10 cellular contexts compared by ENCODE assay signal in the genomic region with DNA sequence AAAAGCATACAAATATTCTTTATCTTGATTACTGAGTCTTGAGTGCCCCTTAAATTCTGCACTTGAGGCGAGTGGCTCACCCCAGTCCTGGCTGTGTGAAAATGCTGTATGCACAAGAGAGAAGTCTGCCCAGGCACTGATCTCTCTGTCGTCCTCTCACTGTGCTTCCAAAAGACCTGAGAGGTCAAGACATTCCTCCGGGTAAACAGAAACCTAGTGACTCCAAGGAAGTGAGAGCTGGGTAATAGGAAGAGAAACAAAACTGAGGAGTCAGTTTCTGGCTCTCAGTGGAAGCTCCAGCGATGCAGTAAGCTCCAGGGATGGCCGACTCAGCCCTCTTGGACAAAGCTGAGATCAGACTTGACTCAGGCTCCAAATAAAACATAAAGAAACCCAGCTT.
A peak's percentile ranks its signal among the peaks of the same experiment; 100 is the strongest.
DNase-seq lines count a peak whose midpoint lies in the region; ATAC-seq and TF ChIP-seq lines count a peak whose summit lies in the region.
"Had no signal": no experiment of that assay in that cellular context is flagged by ENCODE, and none has a peak within 500 bp of the region (broad histone marks: within the 10 kb centered on the region; RNA-seq: fewer than 3 reads in every experiment).

No MANE protein-coding gene starts in this region.

- H3K36me3 Mint-ChIP-seq in HFFc6 (ENCODE audit: low read depth) = 0 out of 2 replicates have a peak, but pooled peaks cover 22% of the 10 kb centered on the region
- peaks cover 0 to 41% (median 0%) of the 10 kb centered on the region in 3 donors for H3K36me3 Mint-ChIP-seq in naive thymus-derived CD8-positive, alpha-beta T cell

- POLR2A ChIA-PET in naive thymus-derived CD8-positive, alpha-beta T cell (lab: Charles Lee) = interaction anchor here (1.0 kb wide), 1 partner anchor 8 kb away, joined by 3 read pairs; no protein-coding TSS in a partner anchor

- H3K4me3 Mint-ChIP-seq in HFFc6 = peak overlapping the region; percentile 74
- peak overlapping the region in 7 of 10 donors; percentile 0 to 59 (median 49) for H3K4me3 Mint-ChIP-seq in naive thymus-derived CD8-positive, alpha-beta T cell
- H3K4me3 Mint-ChIP-seq: activated naive CD8-positive, alpha-beta T cell treated with anti-CD3 and anti-CD28 coated beads, Interleukin-2, amount 10 ng/mL, durations not matched to agents 7 days and 5 days had no signal

- H3K9me3 Mint-ChIP-seq in HFFc6 = no peaks in the 10 kb centered on the region
- H3K9me3 Mint-ChIP-seq in naive thymus-derived CD8-positive, alpha-beta T cell = no peaks in the 10 kb centered on the region
- H3K9me3 Mint-ChIP-seq: activated naive CD8-positive, alpha-beta T cell treated with anti-CD3 and anti-CD28 coated beads, Interleukin-2, amount 10 ng/mL, durations not matched to agents 7 days and 5 days had no signal

- DNase-seq in CD1c-positive myeloid dendritic cell (ENCODE audit: extremely low spot score) (peak; percentile 63), HFFc6 (peak; percentile 42), dermis blood vessel endothelial cell (peak; percentile 32), NCI-H2029 (lab: John Stamatoyannopoulos, UW) (no peak), SW480 (ENCODE audit: low spot score) (no peak), NCI-H2196 (lab: John Stamatoyannopoulos, UW; ENCODE audit: unreplicated experiment) (no peak)
- no peak for DNase-seq in naive thymus-derived CD8-positive, alpha-beta T cell
- no peak for DNase-seq in activated CD4-positive, alpha-beta T cell treated with anti-CD3 and anti-CD28 coated beads for 48 hours
- DNase-seq: activated naive CD8-positive, alpha-beta T cell treated with anti-CD3 and anti-CD28 coated beads, Interleukin-2, amount 10 ng/mL, durations not matched to agents 7 days and 5 days; NCI-H1105 had no signal

- H3K27me3 Mint-ChIP-seq in HFFc6 (ENCODE audit: insufficient read depth) = peaks cover 3% of the 10 kb centered on the region
- no peaks in the 10 kb centered on the region for H3K27me3 Mint-ChIP-seq in naive thymus-derived CD8-positive, alpha-beta T cell
- H3K27me3 Mint-ChIP-seq: activated naive CD8-positive, alpha-beta T cell treated with anti-CD3 and anti-CD28 coated beads, Interleukin-2, amount 10 ng/mL, durations not matched to agents 7 days and 5 days had no signal

- no peak for ATAC-seq in naive thymus-derived CD8-positive, alpha-beta T cell

- H3K4me1 Mint-ChIP-seq in HFFc6 (ENCODE audit: low read depth) = peaks cover 83% of the 10 kb centered on the region
- peaks cover 57 to 93% (median 86%) of the 10 kb centered on the region in 4 donors for H3K4me1 Mint-ChIP-seq in naive thymus-derived CD8-positive, alpha-beta T cell

- no peak for TF ChIP-seq CTCF in HFFc6 (IDR thresholded peaks at IDR 0.05)

- H3K27ac Mint-ChIP-seq in HFFc6 = peak overlapping the region; percentile 86
- H3K27ac Mint-ChIP-seq in naive thymus-derived CD8-positive, alpha-beta T cell = peak overlapping the region in 9 of 10 donors; percentile 22 to 89 (median 74)
- H3K27ac Mint-ChIP-seq: activated naive CD8-positive, alpha-beta T cell treated with anti-CD3 and anti-CD28 coated beads, Interleukin-2, amount 10 ng/mL, durations not matched to agents 7 days and 5 days had no signal

Comparison
In these comparisons a context has a peak if more than half of its experiments do, and no peak if none do; other contexts are left out.
1. DNase-seq: peak in CD1c-positive myeloid dendritic cell (single experiment), HFFc6 (single experiment) and dermis blood vessel endothelial cell (single experiment); none in naive thymus-derived CD8-positive, alpha-beta T cell (0 of 10), NCI-H2029 (single experiment), SW480 (single experiment), NCI-H2196 (single experiment) and activated CD4-positive, alpha-beta T cell treated with anti-CD3 and anti-CD28 coated beads for 48 hours (single experiment).